In the genomic region with DNA sequence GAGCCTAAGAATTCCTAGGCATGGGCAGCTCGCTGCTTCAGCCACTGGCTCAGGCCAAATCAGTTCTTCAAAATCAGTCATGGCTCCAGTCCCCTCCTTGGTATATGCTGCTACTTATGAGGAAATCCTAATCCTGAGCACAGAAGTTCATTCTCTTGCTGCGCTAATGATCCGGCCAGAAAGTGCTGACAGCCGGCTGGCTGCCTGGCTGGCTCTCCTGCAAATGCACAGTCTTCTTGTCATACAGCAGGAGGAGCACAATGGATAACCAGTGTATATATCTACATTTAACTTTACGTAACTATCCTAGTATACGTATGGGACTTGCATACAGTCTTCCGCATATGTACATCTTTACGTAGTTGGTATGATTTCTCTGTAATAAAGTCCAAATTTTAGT, we compare ENCODE assay signal across 17 cellular contexts.
"Had no signal": no experiment of that assay in that cellular context is flagged by ENCODE, and none has a peak within 500 bp of the region (broad histone marks: within the 10 kb centered on the region; RNA-seq: fewer than 3 reads in every experiment).

No MANE protein-coding gene starts in this region.

- H3K27me3 ChIP-seq: SJCRH30 had no signal

- H3K4me3 ChIP-seq: MG63, SJCRH30 had no signal

- ATAC-seq: SK-N-SH treated with all-trans-retinoic acid at 6 μM for 48 hours had no signal

- H3K36me3 ChIP-seq: MG63, SJCRH30 had no signal

- H3K9me3 ChIP-seq: MG63, SJCRH30 had no signal

- H3K27ac ChIP-seq: SJCRH30 had no signal

- H3K4me1 ChIP-seq: SJCRH30 had no signal

- DNase-seq: KBM-7, MG63, NCI-H1092, NCI-H1105 treated with DMSO at 0.1 percent for 48 hours, NCI-H1417 treated with DMSO at 0.1 percent for 48 hours, NCI-H187, NCI-H2029, NCI-H2171 treated with DMSO at 0.1 percent for 48 hours, NCI-H345, NCI-H446 treated with DMSO at 0.1 percent for 48 hours, NCI-H510A treated with DMSO at 0.1 percent for 48 hours, NCI-H526, RPMI8226, SHP77 treated with DMSO at 0.1 percent for 48 hours, SJCRH30 had no signal

- FAIRE-seq: RCC 7860 had no signal
